Comparison of ENCODE assay signal across 1 cellular context in the genomic region with DNA sequence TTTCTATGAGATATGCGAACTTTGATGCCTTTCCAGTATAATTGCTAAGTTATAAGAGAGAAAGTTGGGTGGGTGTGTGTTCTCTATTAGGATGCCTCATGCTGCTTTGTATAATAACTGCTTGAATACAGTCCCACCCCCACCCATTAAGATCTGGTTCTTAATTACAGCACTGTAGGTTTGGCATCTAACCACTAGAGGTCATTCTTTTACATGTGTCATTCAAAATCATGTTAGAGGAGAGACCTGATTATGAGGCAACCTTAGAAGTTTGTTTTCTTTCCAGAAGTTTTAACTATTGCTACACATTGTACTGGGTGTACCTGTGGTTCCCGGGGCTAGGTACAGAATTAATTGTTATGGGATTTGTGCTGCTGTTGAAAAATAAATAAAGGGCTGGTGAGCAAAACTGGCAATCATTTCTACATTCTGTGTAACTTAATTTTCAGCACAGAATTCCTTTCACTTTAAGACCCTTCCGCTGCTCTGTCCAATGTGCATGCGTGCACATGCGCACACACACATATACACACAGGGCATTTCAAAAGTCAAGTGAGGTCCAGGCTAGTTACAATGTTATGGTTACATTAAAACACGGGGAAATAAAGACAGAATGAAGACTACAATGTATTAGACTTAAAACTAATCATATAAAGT.
TF ChIP-seq lines count a peak whose summit lies in the region.

No MANE protein-coding gene starts in this region.

TF ChIP-seq in HCT116, 20 proteins besides CTCF, POLR2A, EP300 and RAD21 (continued from another document):
- TF ChIP-seq EZH2phosphoT487 (IDR thresholded peaks at IDR 0.05; ENCODE audit: borderline replicate concordance) (no peak), ZNF274 (IDR thresholded peaks at IDR 0.05; ENCODE audit: low read depth, low read length) (no peak), CEBPB (IDR thresholded peaks at IDR 0.05; ENCODE audit: low read depth) (no peak), POLR2AphosphoS5 (IDR thresholded peaks at IDR 0.05; ENCODE audit: low read depth, low read length) (no peak), EGR1 (IDR thresholded peaks at IDR 0.05; ENCODE audit: low read depth) (no peak), EZH2 (IDR thresholded peaks at IDR 0.05) (no peak), TCF7L2 (IDR thresholded peaks at IDR 0.05; ENCODE audit: borderline replicate concordance, extremely low read depth, insufficient read depth, insufficient read length) (no peak)
